In genomic region chr14:63840981-63841380, GRCh38 we compare ENCODE assay signal across 9 cellular contexts. TPM values are rescaled to one million over a fixed set of nuclear protein-coding genes. Genes with fewer than 3 reads are reported as not detected.
DNase-seq lines count a peak whose midpoint lies in the region; ATAC-seq and TF ChIP-seq lines count a peak whose summit lies in the region.
"Had no signal": no experiment of that assay in that cellular context is flagged by ENCODE, and none has a peak within 500 bp of the region (broad histone marks: within the 10 kb centered on the region; RNA-seq: fewer than 3 reads in every experiment).

No MANE protein-coding gene starts in this region.

- CTCF ChIA-PET in activated naive CD4-positive, alpha-beta T cell treated with anti-CD3 and anti-CD28 coated beads, Interleukin-2, amount 10 ng/mL, durations not matched to agents 7 days and 5 days (lab: Charles Lee), result interaction anchor here (1.0 to 2.3 kb wide), 3 partner anchors 23 to 454 kb away, joined by 3 to 7 read pairs (median 3); no protein-coding TSS in a partner anchor

- ATAC-seq in natural killer cell treated with Interleukin-12 subunit alpha and Interleukin-12 subunit beta and Interleukin-15 and Interleukin-18, amount 100 ng/mL, for 72 hours, result peak; percentile 68 to 71
- ATAC-seq: Panc1 had no signal

- peak; percentile 9 for DNase-seq in RPMI7951 (ENCODE audit: low read depth)
- DNase-seq in activated naive CD4-positive, alpha-beta T cell treated with anti-CD3 and anti-CD28 coated beads, Interleukin-2, amount 10 ng/mL, durations not matched to agents 7 days and 5 days, result peak; percentile 78
- peak; percentile 76 for DNase-seq in natural killer cell treated with Interleukin-12 subunit alpha and Interleukin-12 subunit beta and Interleukin-15 and Interleukin-18, amount 100 ng/mL, for 72 hours (ENCODE audit: low spot score)
- no peak for DNase-seq in medulla oblongata (ENCODE audit: extremely low spot score)
- DNase-seq in SHP77 treated with DMSO at 0.1 percent for 48 hours (lab: John Stamatoyannopoulos, UW), result no peak
- no peak for DNase-seq in glomerular visceral epithelial cell (ENCODE audit: extremely low spot score)
- no peak for DNase-seq in NCI-H446 (lab: John Stamatoyannopoulos, UW)

- peaks cover 10% of the 10 kb centered on the region for H3K9me3 Mint-ChIP-seq in activated naive CD4-positive, alpha-beta T cell treated with anti-CD3 and anti-CD28 coated beads, Interleukin-2, amount 10 ng/mL, durations not matched to agents 7 days and 5 days
- peaks cover 3% of the 10 kb centered on the region for H3K9me3 Mint-ChIP-seq in natural killer cell treated with Interleukin-12 subunit alpha and Interleukin-12 subunit beta and Interleukin-15 and Interleukin-18, amount 100 ng/mL, for 72 hours

- H3K27me3 Mint-ChIP-seq in activated naive CD4-positive, alpha-beta T cell treated with anti-CD3 and anti-CD28 coated beads, Interleukin-2, amount 10 ng/mL, durations not matched to agents 7 days and 5 days, result no peaks in the 10 kb centered on the region
- no peaks in the 10 kb centered on the region for H3K27me3 Mint-ChIP-seq in natural killer cell treated with Interleukin-12 subunit alpha and Interleukin-12 subunit beta and Interleukin-15 and Interleukin-18, amount 100 ng/mL, for 72 hours

- no peak overlapping the region for H3K27ac ChIP-seq in C4-2B

- peaks cover 3% of the 10 kb centered on the region for H3K36me3 Mint-ChIP-seq in activated naive CD4-positive, alpha-beta T cell treated with anti-CD3 and anti-CD28 coated beads, Interleukin-2, amount 10 ng/mL, durations not matched to agents 7 days and 5 days
- peaks cover 5% of the 10 kb centered on the region for H3K36me3 Mint-ChIP-seq in natural killer cell treated with Interleukin-12 subunit alpha and Interleukin-12 subunit beta and Interleukin-15 and Interleukin-18, amount 100 ng/mL, for 72 hours

- TF ChIP-seq CTCF in C4-2B (conservative IDR thresholded peaks at IDR 0.05), result peak; percentile 42

- no peak overlapping the region for H3K4me3 Mint-ChIP-seq in activated naive CD4-positive, alpha-beta T cell treated with anti-CD3 and anti-CD28 coated beads, Interleukin-2, amount 10 ng/mL, durations not matched to agents 7 days and 5 days
- H3K4me3 Mint-ChIP-seq in natural killer cell treated with Interleukin-12 subunit alpha and Interleukin-12 subunit beta and Interleukin-15 and Interleukin-18, amount 100 ng/mL, for 72 hours, result no peak overlapping the region

- H3K4me1 Mint-ChIP-seq in activated naive CD4-positive, alpha-beta T cell treated with anti-CD3 and anti-CD28 coated beads, Interleukin-2, amount 10 ng/mL, durations not matched to agents 7 days and 5 days, result peaks cover 6% of the 10 kb centered on the region
- H3K4me1 Mint-ChIP-seq in natural killer cell treated with Interleukin-12 subunit alpha and Interleukin-12 subunit beta and Interleukin-15 and Interleukin-18, amount 100 ng/mL, for 72 hours (ENCODE audit: low read depth in 2 of 2), result no peaks in the 10 kb centered on the region

- H3K27ac Mint-ChIP-seq in activated naive CD4-positive, alpha-beta T cell treated with anti-CD3 and anti-CD28 coated beads, Interleukin-2, amount 10 ng/mL, durations not matched to agents 7 days and 5 days, result no peak overlapping the region
- H3K27ac Mint-ChIP-seq in natural killer cell treated with Interleukin-12 subunit alpha and Interleukin-12 subunit beta and Interleukin-15 and Interleukin-18, amount 100 ng/mL, for 72 hours, result no peak overlapping the region

RNA-seq across cellular contexts. Expression of gene SYNE2, which starts 11.8 kb away (rescaled TPM):
- total RNA-seq in RPMI7951 (2014; rRNA removed; shearing (Covaris generic)), result 22.2 and 24.2 TPM in 2 replicates
- 10 to 100 TPM; 86.7 to 97.4 TPM for total RNA-seq in natural killer cell treated with Interleukin-12 subunit alpha and Interleukin-12 subunit beta and Interleukin-15 and Interleukin-18, amount 100 ng/mL, for 72 hours

Comparison
In these comparisons a context has a peak if more than half of its experiments do, and no peak if none do; other contexts are left out.
1. DNase-seq: peak in RPMI7951 (single experiment), activated naive CD4-positive, alpha-beta T cell treated with anti-CD3 and anti-CD28 coated beads, Interleukin-2, amount 10 ng/mL, durations not matched to agents 7 days and 5 days (single experiment) and natural killer cell treated with Interleukin-12 subunit alpha and Interleukin-12 subunit beta and Interleukin-15 and Interleukin-18, amount 100 ng/mL, for 72 hours (single experiment); none in medulla oblongata (single experiment), SHP77 treated with DMSO at 0.1 percent for 48 hours (single experiment), glomerular visceral epithelial cell (single experiment) and NCI-H446 (0 of 2).